Comparison of ENCODE assay signal across 1 cellular context in genomic region chr4:5893013-5893580, GRCh38.
TF ChIP-seq lines count a peak whose summit lies in the region.

Gene CRMP1 (minus strand): TSS chr4:5893086. CDS start chr4:5892969, 117 bp downstream.

TF ChIP-seq in GM12878, 131 proteins besides CTCF, POLR2A, EP300 and RAD21:
- TF ChIP-seq USF2 (IDR thresholded peaks at IDR 0.05; ENCODE audit: borderline replicate concordance, low read depth, low read length) = no peak
- TF ChIP-seq ZNF687 (IDR thresholded peaks at IDR 0.05) = no peak
- peak; percentile 92 for TF ChIP-seq BCL3 (IDR thresholded peaks at IDR 0.05; ENCODE audit: borderline replicate concordance, insufficient read depth, low read depth, low read length, poor library complexity, severe bottlenecking)
- no peak for TF ChIP-seq BRCA1 (IDR thresholded peaks at IDR 0.05; ENCODE audit: low read depth, low read length)
- no peak for TF ChIP-seq MXI1 (IDR thresholded peaks at IDR 0.05; ENCODE audit: low read depth, low read length)
TF ChIP-seq in GM12878: peak in this region for 1.
